In the genomic region with DNA sequence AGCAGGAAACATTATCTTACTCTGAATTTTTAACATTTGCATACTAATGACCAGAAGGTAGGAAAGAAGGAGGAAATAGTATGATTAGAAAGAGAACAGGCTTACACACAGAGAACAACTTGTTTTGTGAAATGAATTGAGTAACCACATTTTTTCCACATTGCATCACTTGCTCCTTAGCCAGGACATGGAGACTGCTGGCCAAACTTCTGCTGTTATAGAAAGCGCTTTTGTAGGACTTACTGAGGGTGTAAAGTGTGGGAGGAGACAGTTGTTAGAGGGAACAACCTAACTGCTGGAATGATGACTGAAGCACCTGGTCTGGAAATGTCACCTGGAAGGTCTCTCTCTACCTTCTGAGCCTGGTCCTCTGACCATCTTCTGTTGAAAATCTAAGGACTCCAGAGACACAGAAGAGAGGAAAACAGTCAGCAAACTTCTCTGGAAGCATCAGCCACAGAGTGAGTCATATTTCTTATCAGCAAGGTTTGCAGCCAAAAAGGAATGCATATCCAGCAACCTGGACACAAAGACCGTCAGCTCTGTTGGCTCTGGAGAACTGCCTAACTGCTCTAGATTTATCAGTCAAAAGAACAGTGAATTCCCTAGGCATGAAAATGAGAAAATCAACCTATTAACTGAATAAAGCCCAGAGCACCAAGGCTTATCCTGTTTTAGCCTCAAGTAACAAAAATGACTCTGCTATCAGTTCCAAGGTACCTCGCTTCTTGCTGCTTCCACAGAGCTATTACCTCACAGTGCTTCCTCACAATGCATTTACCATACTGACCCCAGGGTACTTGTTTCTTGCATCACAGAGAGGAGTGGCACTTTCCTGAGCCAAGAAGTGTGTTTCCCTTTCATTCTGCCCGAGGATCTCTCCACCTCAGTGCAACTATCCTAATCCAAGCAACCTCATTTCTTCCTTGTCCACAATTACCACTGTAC, we compare ENCODE assay signal across 8 cellular contexts.
DNase-seq lines count a peak whose midpoint lies in the region; ATAC-seq and TF ChIP-seq lines count a peak whose summit lies in the region.

No MANE protein-coding gene starts in this region.

- intact Hi-C loops in ovary (cut with DNase I) = loop anchor here in 1 of 4 donors (10.0 kb wide), 1 partner anchor 1425 kb away; no protein-coding TSS in a partner anchor

- peak overlapping the region; percentile 21; the same call in 1 of the 2 replicates for H3K27ac ChIP-seq in SJCRH30
- H3K27ac ChIP-seq in ovary = peak overlapping the region; percentile 89 to 90

- H3K36me3 ChIP-seq in SJCRH30 (peaks cover 43% of the 10 kb centered on the region), ovary (no peaks in the 10 kb centered on the region)

- peaks cover 15% of the 10 kb centered on the region for H3K4me1 ChIP-seq in SJCRH30
- peaks cover 6% of the 10 kb centered on the region for H3K4me1 ChIP-seq in ovary (ENCODE audit: insufficient read depth)

- no peaks in the 10 kb centered on the region for H3K27me3 ChIP-seq in SJCRH30
- H3K27me3 ChIP-seq in ovary = no peaks in the 10 kb centered on the region

- in situ Hi-C loops in G401 (cut with HindIII; ENCODE audit: low sequenced_read_pairs) = no loop called here

- ATAC-seq in GM21723 (IDR thresholded peaks at IDR 0.05; ENCODE audit: unreplicated experiment) (no peak), HG03108 (IDR thresholded peaks at IDR 0.05; ENCODE audit: unreplicated experiment) (no peak), HG02870 (IDR thresholded peaks at IDR 0.05; ENCODE audit: unreplicated experiment) (no peak)

- H3K9me3 ChIP-seq in SJCRH30 (replicated peaks) (no peaks in the 10 kb centered on the region), ovary (no peaks in the 10 kb centered on the region)

- H3K4me3 ChIP-seq in SJCRH30 (no peak overlapping the region), fibroblast of the aortic adventitia (ENCODE audit: low read depth, low read length) (peak overlapping the region; percentile 23), ovary (no peak overlapping the region)

- peak; percentile 72 for TF ChIP-seq EP300 in ovary (IDR thresholded peaks at IDR 0.05)

- peak; percentile 2 for DNase-seq in G401 (ENCODE audit: low spot score)
- peak in 1 of 2 experiments; percentile 26 for DNase-seq in SJCRH30
- DNase-seq in fibroblast of the aortic adventitia (ENCODE audit: low read depth) = peak; percentile 98
- DNase-seq in ovary = peak; percentile 45 to 74 (median 54)
- DNase-seq in NCI-H2081 treated with DMSO at 0.1 percent for 48 hours (lab: John Stamatoyannopoulos, UW) = no peak

- TF ChIP-seq CTCF in fibroblast of the aortic adventitia (IDR thresholded peaks at IDR 0.05; ENCODE audit: insufficient read depth, low read length) = no peak
- TF ChIP-seq CTCF in ovary (IDR thresholded peaks at IDR 0.05) = no peak

- no peak for TF ChIP-seq POLR2A in ovary (IDR thresholded peaks at IDR 0.05)

- 4 to 7% (median 5%) methylated on average over 4 of the region's 4 CpGs for WGBS in ovary, 3 donors
